8 cellular contexts compared by ENCODE assay signal in the genomic region with DNA sequence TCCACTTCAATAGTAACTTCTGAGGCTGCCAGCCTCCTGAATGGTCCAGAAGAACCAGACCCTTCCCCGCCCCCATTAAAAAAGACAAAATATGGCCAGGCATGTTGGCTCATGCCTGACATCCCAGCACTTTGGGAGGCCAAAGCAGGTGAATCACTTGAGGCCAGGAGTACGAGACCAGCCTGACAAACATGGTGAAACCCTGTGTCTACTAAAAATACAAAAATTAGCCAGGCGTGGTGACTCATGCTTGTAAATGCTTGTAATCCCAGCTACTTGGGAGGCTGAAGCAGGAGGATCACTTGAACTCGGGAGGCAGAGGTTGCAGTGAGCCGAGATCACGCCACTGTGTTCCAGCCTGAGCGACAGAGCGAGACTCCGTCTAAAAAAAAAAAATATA. TPM values are rescaled to one million over a fixed set of nuclear protein-coding genes. Genes with fewer than 3 reads are reported as not detected.
DNase-seq lines count a peak whose midpoint lies in the region; ATAC-seq, FAIRE-seq and TF ChIP-seq lines count a peak whose summit lies in the region.
"Not testable (repeated sequence)": the region's sequence is repeated elsewhere in the genome, so short reads cannot be mapped to it uniquely, and the experiment has no call there.
"Had no signal": no experiment of that assay in that cellular context is flagged by ENCODE, and none has a peak within 500 bp of the region (broad histone marks: within the 10 kb centered on the region; RNA-seq: fewer than 3 reads in every experiment).

No MANE protein-coding gene starts in this region.

- POLR2A ChIA-PET in activated CD4-positive, alpha-beta T cell treated with anti-CD3 and anti-CD28 coated beads, Interleukin-2, amount 10 ng/mL, durations not matched to agents 7 days and 5 days (lab: Charles Lee): not testable (repeated sequence)

- not testable (repeated sequence) for TF ChIP-seq CTCF in mammary epithelial cell (conservative IDR thresholded peaks at IDR 0.05 in 1 of 2, IDR thresholded peaks at IDR 0.05 in 1 of 2; ENCODE audit: extremely low read depth in 1 of 2, insufficient read depth in 1 of 2, low read depth in 1 of 2, low read length in 2 of 2); epithelial cell of esophagus (IDR thresholded peaks at IDR 0.05; ENCODE audit: insufficient read depth, low read depth, low read length, missing control alignments)

- H3K36me3 Mint-ChIP-seq in activated CD4-positive, alpha-beta T cell treated with anti-CD3 and anti-CD28 coated beads, Interleukin-2, amount 10 ng/mL, durations not matched to agents 7 days and 5 days (ENCODE audit: low read depth); activated T-helper 17 cell treated with anti-CD3 and anti-CD28 coated beads, Interleukin-2, amount 50 U/mL, for 72 hours (ENCODE audit: low read depth); stimulated activated effector memory CD8-positive, alpha-beta T cell treated with anti-CD3 and anti-CD28 coated beads, Interleukin-12 subunit alpha, Interleukin-12 subunit beta, amount 100 ng/mL, for 72 hours: not testable (repeated sequence)

- WGBS in mammary epithelial cell (ENCODE audit: low coverage, missing lambda C conversion rate): 73% methylated on average over 9 of the region's 9 CpGs

- not testable (repeated sequence) for H3K9me3 ChIP-seq in mammary epithelial cell (replicated peaks; ENCODE audit: insufficient read depth, low read length)

- not testable (repeated sequence) for H2AFZ ChIP-seq in mammary epithelial cell (ENCODE audit: low read depth, low read length)

- ATAC-seq in activated T-helper 17 cell treated with anti-CD3 and anti-CD28 coated beads, Interleukin-2, amount 50 U/mL, for 72 hours (replicated peaks); stimulated activated effector memory CD8-positive, alpha-beta T cell treated with anti-CD3 and anti-CD28 coated beads, Interleukin-12 subunit alpha, Interleukin-12 subunit beta, amount 100 ng/mL, for 72 hours: not testable (repeated sequence)

- DNase-seq in GM18507 (ENCODE audit: extremely low spot score, insufficient read length, low read depth); activated CD4-positive, alpha-beta T cell treated with anti-CD3 and anti-CD28 coated beads, Interleukin-2, amount 10 ng/mL, durations not matched to agents 7 days and 5 days: not testable (repeated sequence)
- DNase-seq in M059J (ENCODE audit: low read depth) (peak; percentile 74), mammary epithelial cell (peak; percentile 38), epithelial cell of esophagus (ENCODE audit: low read depth) (peak; percentile 35)
- DNase-seq in stimulated activated effector memory CD8-positive, alpha-beta T cell treated with anti-CD3 and anti-CD28 coated beads, Interleukin-12 subunit alpha, Interleukin-12 subunit beta, amount 100 ng/mL, for 72 hours (ENCODE audit: low spot score in 2 of 2): peak in 1 of 2 donors; percentile 45

- peak overlapping the region; percentile 10 for H3K4me3 Mint-ChIP-seq in activated CD4-positive, alpha-beta T cell treated with anti-CD3 and anti-CD28 coated beads, Interleukin-2, amount 10 ng/mL, durations not matched to agents 7 days and 5 days
- H3K4me3 Mint-ChIP-seq in activated T-helper 17 cell treated with anti-CD3 and anti-CD28 coated beads, Interleukin-2, amount 50 U/mL, for 72 hours: peak overlapping the region; percentile 7
- not testable (repeated sequence) for H3K4me3 Mint-ChIP-seq in stimulated activated effector memory CD8-positive, alpha-beta T cell treated with anti-CD3 and anti-CD28 coated beads, Interleukin-12 subunit alpha, Interleukin-12 subunit beta, amount 100 ng/mL, for 72 hours

- H3K27me3 Mint-ChIP-seq in activated CD4-positive, alpha-beta T cell treated with anti-CD3 and anti-CD28 coated beads, Interleukin-2, amount 10 ng/mL, durations not matched to agents 7 days and 5 days; activated T-helper 17 cell treated with anti-CD3 and anti-CD28 coated beads, Interleukin-2, amount 50 U/mL, for 72 hours: not testable (repeated sequence)

- intact Hi-C loops in mammary epithelial cell (cut with micrococcal nuclease): not testable (repeated sequence)

- peaks cover 80% of the 10 kb centered on the region for H3K4me1 Mint-ChIP-seq in activated CD4-positive, alpha-beta T cell treated with anti-CD3 and anti-CD28 coated beads, Interleukin-2, amount 10 ng/mL, durations not matched to agents 7 days and 5 days
- H3K4me1 Mint-ChIP-seq in activated T-helper 17 cell treated with anti-CD3 and anti-CD28 coated beads, Interleukin-2, amount 50 U/mL, for 72 hours: not testable (repeated sequence)
- peaks cover 49% of the 10 kb centered on the region for H3K4me1 Mint-ChIP-seq in stimulated activated effector memory CD8-positive, alpha-beta T cell treated with anti-CD3 and anti-CD28 coated beads, Interleukin-12 subunit alpha, Interleukin-12 subunit beta, amount 100 ng/mL, for 72 hours

- H4K20me1 ChIP-seq in mammary epithelial cell (ENCODE audit: insufficient read depth, low read length): not testable (repeated sequence)

- in situ Hi-C loops in mammary epithelial cell (cut with MboI; ENCODE audit: low sequenced_read_pairs in 2 of 2): not testable (repeated sequence)

- H3K27me3 ChIP-seq in mammary epithelial cell (ENCODE audit: insufficient read depth, low read length): not testable (repeated sequence)

- not testable (repeated sequence) for H3K4me2 ChIP-seq in mammary epithelial cell (ENCODE audit: insufficient read depth, low read depth, low read length)

- CTCF ChIA-PET in activated CD4-positive, alpha-beta T cell treated with anti-CD3 and anti-CD28 coated beads, Interleukin-2, amount 10 ng/mL, durations not matched to agents 7 days and 5 days (lab: Charles Lee); mammary epithelial cell (lab: Charles Lee; ENCODE audit: low non-redundant PET): not testable (repeated sequence)

- not testable (repeated sequence) for H3K36me3 ChIP-seq in mammary epithelial cell (ENCODE audit: insufficient read depth, low read length)

- BruUV-seq in mammary epithelial cell (replicated peaks; lab: Mats Ljungman, UMichigan): not testable (repeated sequence)

- not testable (repeated sequence) for H3K79me2 ChIP-seq in mammary epithelial cell (ENCODE audit: insufficient read depth, low read length)

- not testable (repeated sequence) for H3K27ac Mint-ChIP-seq in activated CD4-positive, alpha-beta T cell treated with anti-CD3 and anti-CD28 coated beads, Interleukin-2, amount 10 ng/mL, durations not matched to agents 7 days and 5 days; activated T-helper 17 cell treated with anti-CD3 and anti-CD28 coated beads, Interleukin-2, amount 50 U/mL, for 72 hours
- H3K27ac Mint-ChIP-seq in stimulated activated effector memory CD8-positive, alpha-beta T cell treated with anti-CD3 and anti-CD28 coated beads, Interleukin-12 subunit alpha, Interleukin-12 subunit beta, amount 100 ng/mL, for 72 hours: peak overlapping the region; percentile 40

- peak; percentile 35 for FAIRE-seq in GM18507 (lab: Jason Lieb, UNC)

- dilution Hi-C loops in mammary epithelial cell (cut with HindIII; ENCODE audit: low sequenced_read_pairs): not testable (repeated sequence)

- H3K4me1 ChIP-seq in mammary epithelial cell (ENCODE audit: insufficient read depth, low read length): peaks cover 24% of the 10 kb centered on the region

- not testable (repeated sequence) for H3K4me3 ChIP-seq in mammary epithelial cell (replicated peaks in 1 of 3; ENCODE audit: insufficient read depth in 1 of 3, low read depth in 2 of 3, low read length in 3 of 3); epithelial cell of esophagus (ENCODE audit: low read length)

- not testable (repeated sequence) for H3K9me3 Mint-ChIP-seq in activated CD4-positive, alpha-beta T cell treated with anti-CD3 and anti-CD28 coated beads, Interleukin-2, amount 10 ng/mL, durations not matched to agents 7 days and 5 days; activated T-helper 17 cell treated with anti-CD3 and anti-CD28 coated beads, Interleukin-2, amount 50 U/mL, for 72 hours; stimulated activated effector memory CD8-positive, alpha-beta T cell treated with anti-CD3 and anti-CD28 coated beads, Interleukin-12 subunit alpha, Interleukin-12 subunit beta, amount 100 ng/mL, for 72 hours

- H3K27ac ChIP-seq in mammary epithelial cell (ENCODE audit: insufficient read depth, low read depth, low read length): not testable (repeated sequence)

- not testable (repeated sequence) for H3K9ac ChIP-seq in mammary epithelial cell (ENCODE audit: insufficient read depth, low read length)

RNA-seq across cellular contexts. Expression of a gene that starts 2.3 kb away (rescaled TPM):
- total RNA-seq in M059J (2014; rRNA removed; shearing (Covaris generic)): 0.32 TPM in 1 of 2 replicates, not detected in the other
- total RNA-seq in activated CD4-positive, alpha-beta T cell treated with anti-CD3 and anti-CD28 coated beads, Interleukin-2, amount 10 ng/mL, durations not matched to agents 7 days and 5 days: 10 to 100 TPM; 24.2 to 25.2 TPM
- total RNA-seq in activated T-helper 17 cell treated with anti-CD3 and anti-CD28 coated beads, Interleukin-2, amount 50 U/mL, for 72 hours: 1 to 10 TPM; 4.1 to 4.3 TPM
- total RNA-seq in mammary epithelial cell: under 1 TPM in 1 of 2 donors, not detected in 1; 0.17 TPM
- 0.06 TPM for polyA plus RNA-seq in mammary epithelial cell
- polyA minus RNA-seq in mammary epithelial cell: not detected
- total RNA-seq: Daoy had no signal

Comparison
In these comparisons a context has a peak if more than half of its experiments do, and no peak if none do; other contexts are left out.
1. RNA of a gene that starts 2.3 kb away (total RNA-seq): 24.2 to 25.2 TPM in activated CD4-positive, alpha-beta T cell treated with anti-CD3 and anti-CD28 coated beads, Interleukin-2, amount 10 ng/mL, durations not matched to agents 7 days and 5 days; 4.1 to 4.3 TPM in activated T-helper 17 cell treated with anti-CD3 and anti-CD28 coated beads, Interleukin-2, amount 50 U/mL, for 72 hours, 0.17 TPM in mammary epithelial cell and 0.32 TPM in M059J; every median in the first group is over 4 times any median in the second.